Comparison of ENCODE assay signal across 1 cellular context in genomic region chrX:152997337-152997736, GRCh38.
TF ChIP-seq lines count a peak whose summit lies in the region.

No MANE protein-coding gene starts in this region.

TF ChIP-seq in K562, 482 proteins besides CTCF, POLR2A, EP300 and RAD21:
- TF ChIP-seq ID3 (CRISPR knock-in tag; IDR thresholded peaks at IDR 0.05) (no peak), ID3 (tag; IDR thresholded peaks at IDR 0.05) (no peak), PRDM10 (IDR thresholded peaks at IDR 0.05; ENCODE audit: partially characterized antibody) (peak; percentile 70)
